Comparison of ENCODE assay signal across 8 cellular contexts in genomic region chr4:16794816-16795445, GRCh38.
DNase-seq lines count a peak whose midpoint lies in the region; ATAC-seq, FAIRE-seq and TF ChIP-seq lines count a peak whose summit lies in the region.

No MANE protein-coding gene starts in this region.

- peak in 1 of 2 experiments; percentile 49; a peak in 1 of 4 replicates for TF ChIP-seq RAD21 in K562 (CRISPR knock-in tag; conservative IDR thresholded peaks at IDR 0.05 in 1 of 2, IDR thresholded peaks at IDR 0.05 in 1 of 2)

- H3K4me3 Mint-ChIP-seq in stimulated activated effector memory CD8-positive, alpha-beta T cell treated with anti-CD3 and anti-CD28 coated beads, Interleukin-12 subunit alpha, Interleukin-12 subunit beta, amount 100 ng/mL, for 72 hours: no peak overlapping the region

- H3K4me1 ChIP-seq in BE2C (peaks cover 7% of the 10 kb centered on the region; the same call in 1 of the 2 replicates), OCI-LY7 (ENCODE audit: insufficient read depth, low read length, poor library complexity, severe bottlenecking) (no peaks in the 10 kb centered on the region), K562 (replicated peaks in 1 of 2; ENCODE audit: control insufficient read depth in 2 of 2, insufficient read depth in 2 of 2, low read length in 2 of 2) (no peaks in the 10 kb centered on the region; a peak in 1 of 5 replicates), keratinocyte (ENCODE audit: control insufficient read depth, extremely low read depth, insufficient read depth, low read length) (no peaks in the 10 kb centered on the region)
- no peaks in the 10 kb centered on the region for H3K4me1 ChIP-seq in effector memory CD4-positive, alpha-beta T cell (ENCODE audit: control insufficient read depth, insufficient read depth, low read length, poor library complexity, severe bottlenecking)

- BruUV-seq in OCI-LY7 (replicated peaks; lab: Mats Ljungman, UMichigan): no TSS peak
- no TSS peak for BruUV-seq in K562 (replicated peaks; lab: Mats Ljungman, UMichigan)

- H3K9me2 ChIP-seq in OCI-LY7 (ENCODE audit: insufficient read depth, low read length): no peaks in the 10 kb centered on the region

- POLR2A ChIA-PET in OCI-LY7 (lab: Charles Lee) (interaction anchor here (0.9 kb wide), 1 partner anchor 12 kb away, joined by 3 read pairs; no protein-coding TSS in a partner anchor), K562 (lab: Yijun Ruan, JAX) (interaction anchor here (0.6 kb wide), 1 partner anchor 1645 kb away, joined by 3 read pairs; no protein-coding TSS in a partner anchor)

- no peaks in the 10 kb centered on the region for H4K20me1 ChIP-seq in OCI-LY7 (ENCODE audit: insufficient read depth, low read length)
- peaks cover 3% of the 10 kb centered on the region; the same call in 1 of the 2 replicates for H4K20me1 ChIP-seq in K562 (replicated peaks; ENCODE audit: control insufficient read depth, insufficient read depth, low read length)
- H4K20me1 ChIP-seq in keratinocyte (ENCODE audit: control insufficient read depth, extremely low read depth, insufficient read depth, low read length): no peaks in the 10 kb centered on the region

- dilution Hi-C loops in keratinocyte (cut with MboI; ENCODE audit: extremely low pct_ligation_motif_present, low sequenced_read_pairs): no loop called here

- no peak overlapping the region for H2AFZ ChIP-seq in OCI-LY7 (ENCODE audit: low read length)
- no peak overlapping the region for H2AFZ ChIP-seq in K562 (ENCODE audit: low read depth, low read length)
- no peak overlapping the region for H2AFZ ChIP-seq in keratinocyte (ENCODE audit: control insufficient read depth, low read length)

- peaks cover 5% of the 10 kb centered on the region for H3K4me1 Mint-ChIP-seq in stimulated activated effector memory CD8-positive, alpha-beta T cell treated with anti-CD3 and anti-CD28 coated beads, Interleukin-12 subunit alpha, Interleukin-12 subunit beta, amount 100 ng/mL, for 72 hours

- FAIRE-seq in K562 (lab: Jason Lieb, UNC) (peak; percentile 81), keratinocyte (lab: Jason Lieb, UNC) (no peak)

- 2% methylated on average over 9 of the region's 9 CpGs for WGBS in K562 (ENCODE audit: insufficient coverage, low coverage, missing lambda C conversion rate)

- no peaks in the 10 kb centered on the region for H3K36me3 Mint-ChIP-seq in stimulated activated effector memory CD8-positive, alpha-beta T cell treated with anti-CD3 and anti-CD28 coated beads, Interleukin-12 subunit alpha, Interleukin-12 subunit beta, amount 100 ng/mL, for 72 hours

- ATAC-seq in GM18870 (IDR thresholded peaks at IDR 0.05; ENCODE audit: unreplicated experiment) (peak; percentile 55), K562 (peak; percentile 78), HG03457 (IDR thresholded peaks at IDR 0.05; ENCODE audit: unreplicated experiment) (no peak)
- ATAC-seq in stimulated activated effector memory CD8-positive, alpha-beta T cell treated with anti-CD3 and anti-CD28 coated beads, Interleukin-12 subunit alpha, Interleukin-12 subunit beta, amount 100 ng/mL, for 72 hours: no peak

- H3K4me2 ChIP-seq in OCI-LY7 (ENCODE audit: low read length) (no peak overlapping the region), K562 (ENCODE audit: insufficient read depth, low read length) (no peak overlapping the region), keratinocyte (ENCODE audit: control insufficient read depth, extremely low read depth, insufficient read depth, low read depth, low read length) (no peak overlapping the region)

- no peak overlapping the region for H3K4me3 ChIP-seq in BE2C (ENCODE audit: low read depth, low read length)
- no peak overlapping the region for H3K4me3 ChIP-seq in OCI-LY7 (ENCODE audit: low read depth, low read length, poor library complexity, severe bottlenecking)
- H3K4me3 ChIP-seq in K562: no peak overlapping the region
- H3K4me3 ChIP-seq in keratinocyte (ENCODE audit: control insufficient read depth in 2 of 3, extremely low read depth in 1 of 3, insufficient read depth in 2 of 3, low read depth in 1 of 3, low read length in 3 of 3): no peak overlapping the region
- H3K4me3 ChIP-seq in effector memory CD4-positive, alpha-beta T cell (ENCODE audit: insufficient read depth, low read depth, low read length, poor library complexity, severe bottlenecking): no peak overlapping the region

- H3K27me3 ChIP-seq in BE2C (no peaks in the 10 kb centered on the region), K562 (ENCODE audit: control insufficient read depth in 2 of 2, insufficient read depth in 2 of 2, low read length in 2 of 2) (no peaks in the 10 kb centered on the region), keratinocyte (ENCODE audit: control insufficient read depth, extremely low read depth, insufficient read depth, low read length) (no peaks in the 10 kb centered on the region)
- H3K27me3 ChIP-seq in effector memory CD4-positive, alpha-beta T cell (replicated peaks; ENCODE audit: control insufficient read depth, insufficient read depth, low read length, poor library complexity, severe bottlenecking): no peaks in the 10 kb centered on the region

- TF ChIP-seq CTCF in BE2C (IDR thresholded peaks at IDR 0.05; ENCODE audit: low read depth, low read length) (peak; percentile 98), OCI-LY7 (conservative IDR thresholded peaks at IDR 0.05; ENCODE audit: low read length) (peak; percentile 86), K562 (IDR thresholded peaks at IDR 0.05 in 2 of 3, conservative IDR thresholded peaks at IDR 0.05 in 1 of 3; ENCODE audit: insufficient read depth in 2 of 3, low read depth in 1 of 3, low read length in 3 of 3) (peak; percentile 61 to 76 (median 66)), keratinocyte (optimal IDR thresholded peaks at IDR 0.05 in 1 of 3, IDR thresholded peaks at IDR 0.05 in 1 of 3, conservative IDR thresholded peaks at IDR 0.05 in 1 of 3; ENCODE audit: extremely low read depth in 1 of 3, insufficient read depth in 2 of 3, low read length in 3 of 3) (peak; percentile 31 to 40 (median 35))

- no peaks in the 10 kb centered on the region for H3K79me2 ChIP-seq in OCI-LY7 (ENCODE audit: insufficient read depth, low read depth, low read length)
- H3K79me2 ChIP-seq in K562 (ENCODE audit: control insufficient read depth, insufficient read depth, low read length): no peaks in the 10 kb centered on the region
- no peaks in the 10 kb centered on the region for H3K79me2 ChIP-seq in keratinocyte (ENCODE audit: control insufficient read depth, insufficient read depth, low read length)

- H3K36me3 ChIP-seq in BE2C (no peaks in the 10 kb centered on the region), OCI-LY7 (ENCODE audit: insufficient read depth, low read length) (no peaks in the 10 kb centered on the region), K562 (ENCODE audit: control insufficient read depth, insufficient read depth, low read length) (no peaks in the 10 kb centered on the region), keratinocyte (ENCODE audit: control insufficient read depth in 2 of 2, extremely low read depth in 1 of 2, insufficient read depth in 2 of 2, low read length in 2 of 2) (no peaks in the 10 kb centered on the region)
- no peaks in the 10 kb centered on the region for H3K36me3 ChIP-seq in effector memory CD4-positive, alpha-beta T cell (ENCODE audit: control insufficient read depth, insufficient read depth, low read length)

- no peaks in the 10 kb centered on the region for H3K9me3 Mint-ChIP-seq in stimulated activated effector memory CD8-positive, alpha-beta T cell treated with anti-CD3 and anti-CD28 coated beads, Interleukin-12 subunit alpha, Interleukin-12 subunit beta, amount 100 ng/mL, for 72 hours

- H3K27ac Mint-ChIP-seq in stimulated activated effector memory CD8-positive, alpha-beta T cell treated with anti-CD3 and anti-CD28 coated beads, Interleukin-12 subunit alpha, Interleukin-12 subunit beta, amount 100 ng/mL, for 72 hours: no peak overlapping the region

- TF ChIP-seq POLR2A in K562 (conservative IDR thresholded peaks at IDR 0.05): no peak

- peak; percentile 78 for DNase-seq in BE2C
- peak; percentile 37 for DNase-seq in OCI-LY7 (ENCODE audit: low spot score)
- peak; percentile 30 to 63 (median 56) for DNase-seq in K562 (ENCODE audit: extremely low read depth in 1 of 4, low spot score in 3 of 4)
- no peak for DNase-seq in keratinocyte (ENCODE audit: low read depth, low spot score)
- peak; percentile 9 to 62 for DNase-seq in stimulated activated effector memory CD8-positive, alpha-beta T cell treated with anti-CD3 and anti-CD28 coated beads, Interleukin-12 subunit alpha, Interleukin-12 subunit beta, amount 100 ng/mL, for 72 hours (ENCODE audit: low spot score in 2 of 2)
- DNase-seq in effector memory CD4-positive, alpha-beta T cell: no peak

- H3K9ac ChIP-seq in K562 (ENCODE audit: insufficient read depth in 1 of 2, low read depth in 2 of 2, low read length in 2 of 2) (no peak overlapping the region), keratinocyte (ENCODE audit: control insufficient read depth, extremely low read depth, insufficient read depth, low read length) (no peak overlapping the region)

- H3K27ac ChIP-seq in OCI-LY7 (ENCODE audit: low read depth, low read length, poor library complexity, severe bottlenecking) (no peak overlapping the region), K562 (ENCODE audit: extremely low read depth, low read depth, low read length) (no peak overlapping the region), keratinocyte (ENCODE audit: control insufficient read depth, insufficient read depth, low read length) (no peak overlapping the region)
- no peak overlapping the region for H3K27ac ChIP-seq in effector memory CD4-positive, alpha-beta T cell (ENCODE audit: insufficient read depth, low read length, poor library complexity, severe bottlenecking)

- H3K9me1 ChIP-seq in K562 (ENCODE audit: control insufficient read depth, insufficient read depth, low read length): no peaks in the 10 kb centered on the region
- H3K9me1 ChIP-seq in keratinocyte (ENCODE audit: control insufficient read depth, extremely low read depth, insufficient read depth, low read length): no peaks in the 10 kb centered on the region

- CTCF ChIA-PET in OCI-LY7 (lab: Charles Lee; ENCODE audit: unreplicated experiment) (no interaction called here), K562 (lab: Yijun Ruan, JAX; ENCODE audit: low intra/inter-chr PET ratio) (no interaction called here)

- H3K9me3 ChIP-seq in BE2C (no peaks in the 10 kb centered on the region), OCI-LY7 (ENCODE audit: low read length) (no peaks in the 10 kb centered on the region), K562 (replicated peaks; ENCODE audit: control insufficient read depth, insufficient read depth, low read depth, low read length) (no peaks in the 10 kb centered on the region), keratinocyte (ENCODE audit: control insufficient read depth, low read depth, low read length) (no peaks in the 10 kb centered on the region)
- H3K9me3 ChIP-seq in effector memory CD4-positive, alpha-beta T cell (ENCODE audit: control insufficient read depth, low read length): no peaks in the 10 kb centered on the region

- intact Hi-C loops in OCI-LY7 (cut with micrococcal nuclease; ENCODE audit: unreplicated experiment) (loop anchor here (5.0 to 10.0 kb wide), 2 partner anchors 532 to 650 kb away; no protein-coding TSS in a partner anchor), K562 (cut with micrococcal nuclease) (loop anchor here (2.0 kb wide), 1 partner anchor 530 kb away; no protein-coding TSS in a partner anchor)

- no peak for TF ChIP-seq EP300 in K562 (IDR thresholded peaks at IDR 0.05; ENCODE audit: low read length)

- in situ Hi-C loops in K562 (cut with MboI): no loop called here

Comparison
In these comparisons a context has a peak if more than half of its experiments do, and no peak if none do; other contexts are left out.
1. DNase-seq: peak in BE2C (single experiment), OCI-LY7 (single experiment), K562 (4 of 4) and stimulated activated effector memory CD8-positive, alpha-beta T cell treated with anti-CD3 and anti-CD28 coated beads, Interleukin-12 subunit alpha, Interleukin-12 subunit beta, amount 100 ng/mL, for 72 hours (2 of 2); none in keratinocyte (single experiment) and effector memory CD4-positive, alpha-beta T cell (0 of 3).
2. CTCF ChIP-seq: peak in every context shown above with its lines; median percentile 98 in BE2C; 86 in OCI-LY7; 66 in K562; 35 in keratinocyte.
3. ATAC-seq: peak in GM18870 (single experiment) and K562 (single experiment); none in stimulated activated effector memory CD8-positive, alpha-beta T cell treated with anti-CD3 and anti-CD28 coated beads, Interleukin-12 subunit alpha, Interleukin-12 subunit beta, amount 100 ng/mL, for 72 hours (single experiment) and HG03457 (single experiment).